8 cellular contexts compared by ENCODE assay signal in the genomic region with DNA sequence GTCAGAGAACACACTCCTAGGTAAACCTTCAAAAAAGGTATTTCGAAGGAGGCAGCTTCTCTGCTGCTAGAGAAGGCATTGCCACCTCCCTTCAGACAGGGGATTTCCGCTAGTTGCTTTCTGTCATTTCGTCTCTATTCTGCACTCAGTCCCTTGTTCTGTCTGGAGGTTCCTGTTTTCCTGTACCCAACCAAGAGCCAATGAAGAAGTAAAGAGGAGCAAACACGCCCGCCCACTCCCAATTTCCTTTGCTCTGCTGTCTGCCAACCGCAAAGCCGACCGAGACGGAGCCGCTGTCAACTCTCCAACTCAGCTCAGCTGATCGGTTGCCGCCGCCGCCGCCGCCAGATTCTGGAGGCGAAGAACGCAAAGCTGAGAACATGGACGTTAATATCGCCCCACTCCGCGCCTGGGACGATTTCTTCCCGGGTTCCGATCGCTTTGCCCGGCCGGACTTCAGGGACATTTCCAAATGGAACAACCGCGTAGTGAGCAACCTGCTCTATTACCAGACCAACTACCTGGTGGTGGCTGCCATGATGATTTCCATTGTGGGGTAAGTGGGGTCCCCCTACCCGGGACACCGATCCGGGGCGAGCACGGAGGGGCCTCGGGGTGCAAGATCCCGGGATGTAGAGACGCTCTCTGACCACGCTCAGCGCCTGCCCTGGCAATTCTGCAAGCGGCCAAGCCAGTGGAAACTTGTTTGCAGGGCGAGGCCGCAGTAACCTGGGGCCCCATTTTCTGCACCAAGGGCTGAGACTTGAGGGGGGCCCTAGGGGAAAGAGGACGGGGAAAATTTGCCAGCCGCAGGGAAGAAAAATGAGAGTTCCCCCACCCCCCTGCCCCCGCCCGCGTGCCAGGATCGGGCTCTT. TPM values are rescaled to one million over a fixed set of nuclear protein-coding genes. Genes with fewer than 3 reads are reported as not detected.
DNase-seq lines count a peak whose midpoint lies in the region; ATAC-seq and TF ChIP-seq lines count a peak whose summit lies in the region.

A gene with protein sequence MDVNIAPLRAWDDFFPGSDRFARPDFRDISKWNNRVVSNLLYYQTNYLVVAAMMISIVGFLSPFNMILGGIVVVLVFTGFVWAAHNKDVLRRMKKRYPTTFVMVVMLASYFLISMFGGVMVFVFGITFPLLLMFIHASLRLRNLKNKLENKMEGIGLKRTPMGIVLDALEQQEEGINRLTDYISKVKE (plus strand): TSS at position 270 of the 875 bp plus-strand sequence. CDS start 111 bp downstream, at position 381.

- H2AFZ ChIP-seq in HCT116 (ENCODE audit: low read depth, low read length, poor library complexity, severe bottlenecking) = peak within 1 kb of the TSS; percentile 62

- H3K4me3 ChIP-seq in HCT116 (replicated peaks in 1 of 2; ENCODE audit: low read depth in 1 of 2, low read length in 2 of 2) = peak within 1 kb of the TSS; percentile 80 to 84
- peak within 1 kb of the TSS; percentile 77 to 83 for H3K4me3 ChIP-seq in testis

- no peaks in the 10 kb centered on the region for H3K9me3 Mint-ChIP-seq in activated naive CD4-positive, alpha-beta T cell treated with anti-CD3 and anti-CD28 coated beads, Interleukin-2, amount 50 U/mL, for 24 hours

- TF ChIP-seq POLR2A in HCT116 (IDR thresholded peaks at IDR 0.05; ENCODE audit: borderline replicate concordance, extremely low read depth, insufficient read depth, insufficient read length) (no peak), testis (IDR thresholded peaks at IDR 0.05) (peak; percentile 4)

- peaks cover 39% of the 10 kb centered on the region for H3K79me2 ChIP-seq in HCT116 (ENCODE audit: insufficient read depth, low read length)

- no peak for TF ChIP-seq RAD21 in HCT116 (IDR thresholded peaks at IDR 0.05; ENCODE audit: low read depth)

- intact Hi-C loops in HCT116 (cut with micrococcal nuclease) (no loop called here), testis (cut with DNase I; ENCODE audit: low total_unique reads) (no loop called here)

- H3K27ac ChIP-seq in HCT116 (ENCODE audit: low read depth, low read length) (peak within 1 kb of the TSS; percentile 70), testis (peak within 1 kb of the TSS; percentile 82 to 84)

- DNase-seq in GF-D8 (lab: John Stamatoyannopoulos, UW) = peak; percentile 94
- peak; percentile 87 for DNase-seq in HCT116 (ENCODE audit: low read depth, low spot score)
- peak; percentile 98 for DNase-seq in MV-4-11 (lab: John Stamatoyannopoulos, UW)
- DNase-seq in glomerular endothelial cell (ENCODE audit: extremely low read depth, low read depth, low spot score) = peak; percentile 63
- DNase-seq in omental fat pad (ENCODE audit: low spot score) = peak; percentile 69
- DNase-seq in testis = peak; percentile 97

- H3K4me1 Mint-ChIP-seq in activated naive CD4-positive, alpha-beta T cell treated with anti-CD3 and anti-CD28 coated beads, Interleukin-2, amount 50 U/mL, for 24 hours = peaks cover 76% of the 10 kb centered on the region

- no peaks in the 10 kb centered on the region for H4K20me1 ChIP-seq in HCT116 (ENCODE audit: insufficient read depth)

- peak within 1 kb of the TSS; percentile 97 for H3K27ac Mint-ChIP-seq in activated naive CD4-positive, alpha-beta T cell treated with anti-CD3 and anti-CD28 coated beads, Interleukin-2, amount 50 U/mL, for 24 hours

- RAD21 ChIA-PET in HCT116 (lab: Charles Lee; ENCODE audit: low non-redundant PET in 1 of 2, low total read pairs in 2 of 2, uncharacterized antibody in 2 of 2, unreplicated experiment in 2 of 2) = no interaction called here

- H3K9me3 ChIP-seq in HCT116 (ENCODE audit: control insufficient read depth in 1 of 2, insufficient read depth in 1 of 2, low read depth in 1 of 2, low read length in 2 of 2) = no peaks in the 10 kb centered on the region
- H3K9me3 ChIP-seq in testis = no peaks in the 10 kb centered on the region

- H3K36me3 ChIP-seq in HCT116 (ENCODE audit: control insufficient read depth in 1 of 2, insufficient read depth in 2 of 2, low read length in 2 of 2) (no peaks in the 10 kb centered on the region), testis (ENCODE audit: low read depth, missing control alignments) (no peaks in the 10 kb centered on the region)

- H3K9me2 ChIP-seq in HCT116 (ENCODE audit: insufficient read depth) = no peaks in the 10 kb centered on the region

- H3K36me3 Mint-ChIP-seq in activated naive CD4-positive, alpha-beta T cell treated with anti-CD3 and anti-CD28 coated beads, Interleukin-2, amount 50 U/mL, for 24 hours = peaks cover 3% of the 10 kb centered on the region

- TF ChIP-seq CTCF in HCT116 (IDR thresholded peaks at IDR 0.05 in 2 of 3, conservative IDR thresholded peaks at IDR 0.05 in 1 of 3; ENCODE audit: borderline replicate concordance in 1 of 3, insufficient read depth in 1 of 3, low read depth in 2 of 3, low read length in 2 of 3) = no peak
- TF ChIP-seq CTCF in omental fat pad (IDR thresholded peaks at IDR 0.05) = no peak
- TF ChIP-seq CTCF in testis (IDR thresholded peaks at IDR 0.05) = no peak

- H3K4me2 ChIP-seq in HCT116 (ENCODE audit: low read length) = peak within 1 kb of the TSS; percentile 85

- CTCF ChIA-PET in HCT116 (lab: Charles Lee) = interaction anchor here (0.6 kb wide), 1 partner anchor 101 kb away, joined by 3 read pairs; no protein-coding TSS in a partner anchor

- ATAC-seq in HCT116 (peak; percentile 68), SK-N-SH treated with all-trans-retinoic acid at 6 μM for 48 hours (peak; percentile 70), omental fat pad (ENCODE audit: low FRiP score) (peak; percentile 57)

- H3K4me1 ChIP-seq in HCT116 (ENCODE audit: control insufficient read depth in 1 of 2, insufficient read depth in 2 of 2, low read length in 2 of 2) (peaks cover 38 to 80% of the 10 kb centered on the region in 2 experiments), testis (peaks cover 41% of the 10 kb centered on the region)

- peak within 1 kb of the TSS; percentile 77 for H3K9ac ChIP-seq in HCT116 (ENCODE audit: low read length)

- TSS peak; percentile 39 for BruUV-seq in HCT116 (replicated peaks; lab: Mats Ljungman, UMichigan)

- H3K27me3 ChIP-seq in HCT116 (ENCODE audit: insufficient read depth, low read length) (no peaks in the 10 kb centered on the region), testis (no peaks in the 10 kb centered on the region)

- POLR2A ChIA-PET in HCT116 (lab: Charles Lee) = interaction anchor here (1.5 to 1.8 kb wide), 2 partner anchors 17 to 32 kb away, joined by 3 to 5 read pairs; no protein-coding TSS in a partner anchor

- H3K4me3 Mint-ChIP-seq in activated naive CD4-positive, alpha-beta T cell treated with anti-CD3 and anti-CD28 coated beads, Interleukin-2, amount 50 U/mL, for 24 hours = peak within 1 kb of the TSS; percentile 89

- 2 to 4% methylated on average over 12 to 49 of the region's 49 CpGs for WGBS in testis, 2 donors

- H3K27me3 Mint-ChIP-seq in activated naive CD4-positive, alpha-beta T cell treated with anti-CD3 and anti-CD28 coated beads, Interleukin-2, amount 50 U/mL, for 24 hours = no peaks in the 10 kb centered on the region

TF ChIP-seq in HCT116, 20 proteins besides CTCF, POLR2A, EP300 and RAD21 (continues in another document):
- TF ChIP-seq, protein P1, sequence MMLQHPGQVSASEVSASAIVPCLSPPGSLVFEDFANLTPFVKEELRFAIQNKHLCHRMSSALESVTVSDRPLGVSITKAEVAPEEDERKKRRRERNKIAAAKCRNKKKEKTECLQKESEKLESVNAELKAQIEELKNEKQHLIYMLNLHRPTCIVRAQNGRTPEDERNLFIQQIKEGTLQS (IDR thresholded peaks at IDR 0.05) = no peak
- TF ChIP-seq ELF1 (IDR thresholded peaks at IDR 0.05; ENCODE audit: borderline replicate concordance, low read depth) = no peak; the same call in 1 of the 2 replicates
- TF ChIP-seq TCF7L2 (IDR thresholded peaks at IDR 0.05; ENCODE audit: borderline replicate concordance, extremely low read depth, insufficient read depth, insufficient read length) = peak; percentile 80
- peak; percentile 89 for TF ChIP-seq SP1 (IDR thresholded peaks at IDR 0.05; ENCODE audit: low read depth)
- peak; percentile 42; the same call in 1 of the 2 replicates for TF ChIP-seq JUND (IDR thresholded peaks at IDR 0.05)
- no peak for TF ChIP-seq SRF (IDR thresholded peaks at IDR 0.05; ENCODE audit: low read depth)
- TF ChIP-seq POLR2AphosphoS5 (IDR thresholded peaks at IDR 0.05; ENCODE audit: low read depth, low read length) = peak; percentile 62
- TF ChIP-seq ZFX (IDR thresholded peaks at IDR 0.05) = 0 out of 2 replicates have a peak, but pooled peaks have one; percentile 19

TF ChIP-seq in SK-N-SH treated with all-trans-retinoic acid at 6 μM for 48 hours, 23 proteins besides CTCF, POLR2A, EP300 and RAD21 (continues in another document):
- TF ChIP-seq ESRRG (CRISPR knock-in tag; IDR thresholded peaks at IDR 0.05) (no peak), TCF4 (CRISPR knock-in tag; IDR thresholded peaks at IDR 0.05; ENCODE audit: borderline replicate concordance) (no peak), CSDC2 (CRISPR knock-in tag; IDR thresholded peaks at IDR 0.05) (no peak), GLIS3 (CRISPR knock-in tag; IDR thresholded peaks at IDR 0.05) (no peak), ZC3H10 (CRISPR knock-in tag; IDR thresholded peaks at IDR 0.05) (no peak), SNAI2 (CRISPR knock-in tag; IDR thresholded peaks at IDR 0.05) (no peak), ARNTL (CRISPR knock-in tag; IDR thresholded peaks at IDR 0.05; ENCODE audit: borderline replicate concordance, low read depth) (no peak)
- TF ChIP-seq, protein P2, sequence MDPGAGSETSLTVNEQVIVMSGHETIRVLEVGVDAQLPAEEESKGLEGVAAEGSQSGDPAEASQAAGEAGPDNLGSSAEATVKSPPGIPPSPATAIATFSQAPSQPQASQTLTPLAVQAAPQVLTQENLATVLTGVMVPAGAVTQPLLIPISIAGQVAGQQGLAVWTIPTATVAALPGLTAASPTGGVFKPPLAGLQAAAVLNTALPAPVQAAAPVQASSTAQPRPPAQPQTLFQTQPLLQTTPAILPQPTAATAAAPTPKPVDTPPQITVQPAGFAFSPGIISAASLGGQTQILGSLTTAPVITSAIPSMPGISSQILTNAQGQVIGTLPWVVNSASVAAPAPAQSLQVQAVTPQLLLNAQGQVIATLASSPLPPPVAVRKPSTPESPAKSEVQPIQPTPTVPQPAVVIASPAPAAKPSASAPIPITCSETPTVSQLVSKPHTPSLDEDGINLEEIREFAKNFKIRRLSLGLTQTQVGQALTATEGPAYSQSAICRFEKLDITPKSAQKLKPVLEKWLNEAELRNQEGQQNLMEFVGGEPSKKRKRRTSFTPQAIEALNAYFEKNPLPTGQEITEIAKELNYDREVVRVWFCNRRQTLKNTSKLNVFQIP (CRISPR knock-in tag; IDR thresholded peaks at IDR 0.05; ENCODE audit: borderline replicate concordance, low read depth) = no peak

RNA-seq across cellular contexts. Expression of the gene that starts here (rescaled TPM):
- total RNA-seq in HCT116 (2021; ENCODE audit: unreplicated experiment) (30.0 TPM), glomerular endothelial cell (115 and 128 TPM in 2 replicates), omental fat pad (100 to 1,000 TPM; 113 to 215 (median 199) TPM), testis (10 to 100 TPM; 61.3 to 70.6 TPM)
- 27.6 and 31.4 TPM in 2 replicates for polyA plus RNA-seq in HCT116 (2012)
- polyA plus RNA-seq in testis (ENCODE audit: insufficient read depth, low read depth, low replicate concordance) = 68.3 TPM

Comparison
In these comparisons a context has a peak if more than half of its experiments do, and no peak if none do; other contexts are left out.
1. Peak in every context shown above with its lines: DNase-seq, ATAC-seq, H3K4me3 ChIP-seq and H3K27ac ChIP-seq.